Comparison of ENCODE assay signal across 1 cellular context in the genomic region with DNA sequence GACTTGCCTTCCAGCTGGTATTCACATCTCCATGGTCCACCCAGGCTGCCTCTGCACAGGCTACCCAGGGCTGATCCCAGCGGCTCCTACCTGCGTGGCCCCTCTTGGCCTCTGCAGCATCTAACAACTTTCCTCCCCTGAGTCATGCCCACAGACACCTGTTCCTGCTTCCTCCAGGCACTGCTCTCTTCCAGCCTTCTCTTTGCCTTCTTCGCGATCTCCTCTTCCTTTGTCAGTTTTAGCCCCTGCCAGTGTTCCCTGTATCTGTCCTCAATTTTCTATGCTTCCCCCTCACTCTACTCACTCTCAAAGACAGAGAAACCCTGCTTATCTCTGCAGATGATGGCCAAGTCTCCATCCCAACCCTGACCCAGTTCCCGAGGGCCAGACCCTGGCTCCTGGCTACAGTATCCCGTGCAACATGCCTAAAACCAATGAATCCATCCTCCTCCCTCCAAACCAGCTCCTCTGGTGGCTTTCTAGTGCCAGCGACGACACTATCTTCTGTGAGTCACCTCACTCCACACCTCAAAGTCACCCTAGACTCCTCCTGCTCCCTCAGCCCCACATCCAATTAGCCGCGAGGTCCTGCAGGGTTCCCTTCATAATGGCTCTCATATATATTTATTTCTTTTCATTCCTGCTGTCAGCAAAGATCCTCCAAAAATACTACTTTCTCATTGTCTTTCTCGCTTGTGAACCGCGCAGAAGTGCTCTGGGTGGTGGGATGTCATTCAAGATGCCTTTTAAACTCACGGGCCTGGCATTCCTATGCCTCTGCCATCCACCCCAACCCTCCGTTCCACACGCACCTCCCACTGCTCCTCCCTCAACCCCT.
TF ChIP-seq lines count a peak whose summit lies in the region.

No MANE protein-coding gene starts in this region.

TF ChIP-seq in K562, 482 proteins besides CTCF, POLR2A, EP300 and RAD21 (continued from another document and continues in another):
- TF ChIP-seq, protein P1, sequence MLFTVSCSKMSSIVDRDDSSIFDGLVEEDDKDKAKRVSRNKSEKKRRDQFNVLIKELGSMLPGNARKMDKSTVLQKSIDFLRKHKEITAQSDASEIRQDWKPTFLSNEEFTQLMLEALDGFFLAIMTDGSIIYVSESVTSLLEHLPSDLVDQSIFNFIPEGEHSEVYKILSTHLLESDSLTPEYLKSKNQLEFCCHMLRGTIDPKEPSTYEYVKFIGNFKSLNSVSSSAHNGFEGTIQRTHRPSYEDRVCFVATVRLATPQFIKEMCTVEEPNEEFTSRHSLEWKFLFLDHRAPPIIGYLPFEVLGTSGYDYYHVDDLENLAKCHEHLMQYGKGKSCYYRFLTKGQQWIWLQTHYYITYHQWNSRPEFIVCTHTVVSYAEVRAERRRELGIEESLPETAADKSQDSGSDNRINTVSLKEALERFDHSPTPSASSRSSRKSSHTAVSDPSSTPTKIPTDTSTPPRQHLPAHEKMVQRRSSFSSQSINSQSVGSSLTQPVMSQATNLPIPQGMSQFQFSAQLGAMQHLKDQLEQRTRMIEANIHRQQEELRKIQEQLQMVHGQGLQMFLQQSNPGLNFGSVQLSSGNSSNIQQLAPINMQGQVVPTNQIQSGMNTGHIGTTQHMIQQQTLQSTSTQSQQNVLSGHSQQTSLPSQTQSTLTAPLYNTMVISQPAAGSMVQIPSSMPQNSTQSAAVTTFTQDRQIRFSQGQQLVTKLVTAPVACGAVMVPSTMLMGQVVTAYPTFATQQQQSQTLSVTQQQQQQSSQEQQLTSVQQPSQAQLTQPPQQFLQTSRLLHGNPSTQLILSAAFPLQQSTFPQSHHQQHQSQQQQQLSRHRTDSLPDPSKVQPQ (CRISPR knock-in tag; IDR thresholded peaks at IDR 0.05; ENCODE audit: borderline replicate concordance): no peak
- TF ChIP-seq UBTF (IDR thresholded peaks at IDR 0.05; ENCODE audit: borderline replicate concordance in 1 of 2, low read depth in 2 of 2, low read length in 2 of 2) (no peak), ZNF318 (IDR thresholded peaks at IDR 0.05; ENCODE audit: borderline replicate concordance in 1 of 2, low read depth in 1 of 2) (0 out of 4 replicates have a peak, but pooled peaks of 1 of the 2 experiments have one; percentile 10), CBX3 (IDR thresholded peaks at IDR 0.05; ENCODE audit: borderline replicate concordance in 1 of 2, low read length in 2 of 2) (0 out of 3 replicates have a peak, but pooled peaks of 1 of the 2 experiments have one; percentile 4), ELF4 (CRISPR knock-in tag; IDR thresholded peaks at IDR 0.05) (0 out of 2 replicates have a peak, but pooled peaks have one; percentile 7), RBFOX2 (IDR thresholded peaks at IDR 0.05; ENCODE audit: low read depth, low read length) (peak; percentile 58), DPF2 (IDR thresholded peaks at IDR 0.05) (peak; percentile 28; the same call in 1 of the 2 replicates), KDM1A (IDR thresholded peaks at IDR 0.05) (0 out of 4 replicates have a peak, but pooled peaks of 1 of the 2 experiments have one; percentile 2), PYGO2 (tag; IDR thresholded peaks at IDR 0.05) (0 out of 2 replicates have a peak, but pooled peaks have one; percentile 15), POLR2H (tag; IDR thresholded peaks at IDR 0.05; ENCODE audit: low read depth) (peak; percentile 21; the same call in 1 of the 2 replicates), ZNF274 (IDR thresholded peaks at IDR 0.05; ENCODE audit: borderline replicate concordance, low read depth, low read length) (no peak), EHMT2 (IDR thresholded peaks at IDR 0.05) (0 out of 2 replicates have a peak, but pooled peaks have one; percentile 38), SP1 (CRISPR knock-in tag; IDR thresholded peaks at IDR 0.05) (no peak), NFIX (CRISPR knock-in tag; IDR thresholded peaks at IDR 0.05; ENCODE audit: low read depth) (no peak), GTF2E2 (tag; IDR thresholded peaks at IDR 0.05) (peak; percentile 60; the same call in 1 of the 2 replicates), CTBP1 (IDR thresholded peaks at IDR 0.05; ENCODE audit: borderline replicate concordance) (peak; percentile 65; the same call in 1 of the 2 replicates), FOSL1 (tag; conservative IDR thresholded peaks at IDR 0.05) (peak; percentile 94), WHSC1 (IDR thresholded peaks at IDR 0.05; ENCODE audit: low read length) (peak; percentile 48), KLF1 (tag; IDR thresholded peaks at IDR 0.05) (no peak), HEY1 (CRISPR knock-in tag; IDR thresholded peaks at IDR 0.05; ENCODE audit: borderline replicate concordance) (0 out of 2 replicates have a peak, but pooled peaks have one; percentile 52), ZNF311 (CRISPR knock-in tag; IDR thresholded peaks at IDR 0.05) (0 out of 2 replicates have a peak, but pooled peaks have one; percentile 9), CREM (IDR thresholded peaks at IDR 0.05; ENCODE audit: low read depth) (peak; percentile 70), ZNF766 (CRISPR knock-in tag; conservative IDR thresholded peaks at IDR 0.05) (0 out of 2 replicates have a peak, but pooled peaks have one; percentile 12), SMAD1 (IDR thresholded peaks at IDR 0.05; ENCODE audit: low read depth, low read length, partially characterized antibody) (no peak), BHLHE40 (IDR thresholded peaks at IDR 0.05; ENCODE audit: low read length) (0 out of 2 replicates have a peak, but pooled peaks have one; percentile 40)
- TF ChIP-seq, protein P2, sequence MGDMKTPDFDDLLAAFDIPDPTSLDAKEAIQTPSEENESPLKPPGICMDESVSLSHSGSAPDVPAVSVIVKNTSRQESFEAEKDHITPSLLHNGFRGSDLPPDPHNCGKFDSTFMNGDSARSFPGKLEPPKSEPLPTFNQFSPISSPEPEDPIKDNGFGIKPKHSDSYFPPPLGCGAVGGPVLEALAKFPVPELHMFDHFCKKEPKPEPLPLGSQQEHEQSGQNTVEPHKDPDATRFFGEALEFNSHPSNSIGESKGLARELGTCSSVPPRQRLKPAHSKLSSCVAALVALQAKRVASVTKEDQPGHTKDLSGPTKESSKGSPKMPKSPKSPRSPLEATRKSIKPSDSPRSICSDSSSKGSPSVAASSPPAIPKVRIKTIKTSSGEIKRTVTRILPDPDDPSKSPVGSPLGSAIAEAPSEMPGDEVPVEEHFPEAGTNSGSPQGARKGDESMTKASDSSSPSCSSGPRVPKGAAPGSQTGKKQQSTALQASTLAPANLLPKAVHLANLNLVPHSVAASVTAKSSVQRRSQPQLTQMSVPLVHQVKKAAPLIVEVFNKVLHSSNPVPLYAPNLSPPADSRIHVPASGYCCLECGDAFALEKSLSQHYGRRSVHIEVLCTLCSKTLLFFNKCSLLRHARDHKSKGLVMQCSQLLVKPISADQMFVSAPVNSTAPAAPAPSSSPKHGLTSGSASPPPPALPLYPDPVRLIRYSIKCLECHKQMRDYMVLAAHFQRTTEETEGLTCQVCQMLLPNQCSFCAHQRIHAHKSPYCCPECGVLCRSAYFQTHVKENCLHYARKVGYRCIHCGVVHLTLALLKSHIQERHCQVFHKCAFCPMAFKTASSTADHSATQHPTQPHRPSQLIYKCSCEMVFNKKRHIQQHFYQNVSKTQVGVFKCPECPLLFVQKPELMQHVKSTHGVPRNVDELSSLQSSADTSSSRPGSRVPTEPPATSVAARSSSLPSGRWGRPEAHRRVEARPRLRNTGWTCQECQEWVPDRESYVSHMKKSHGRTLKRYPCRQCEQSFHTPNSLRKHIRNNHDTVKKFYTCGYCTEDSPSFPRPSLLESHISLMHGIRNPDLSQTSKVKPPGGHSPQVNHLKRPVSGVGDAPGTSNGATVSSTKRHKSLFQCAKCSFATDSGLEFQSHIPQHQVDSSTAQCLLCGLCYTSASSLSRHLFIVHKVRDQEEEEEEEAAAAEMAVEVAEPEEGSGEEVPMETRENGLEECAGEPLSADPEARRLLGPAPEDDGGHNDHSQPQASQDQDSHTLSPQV (IDR thresholded peaks at IDR 0.05): peak; percentile 72
- TF ChIP-seq, protein P3, sequence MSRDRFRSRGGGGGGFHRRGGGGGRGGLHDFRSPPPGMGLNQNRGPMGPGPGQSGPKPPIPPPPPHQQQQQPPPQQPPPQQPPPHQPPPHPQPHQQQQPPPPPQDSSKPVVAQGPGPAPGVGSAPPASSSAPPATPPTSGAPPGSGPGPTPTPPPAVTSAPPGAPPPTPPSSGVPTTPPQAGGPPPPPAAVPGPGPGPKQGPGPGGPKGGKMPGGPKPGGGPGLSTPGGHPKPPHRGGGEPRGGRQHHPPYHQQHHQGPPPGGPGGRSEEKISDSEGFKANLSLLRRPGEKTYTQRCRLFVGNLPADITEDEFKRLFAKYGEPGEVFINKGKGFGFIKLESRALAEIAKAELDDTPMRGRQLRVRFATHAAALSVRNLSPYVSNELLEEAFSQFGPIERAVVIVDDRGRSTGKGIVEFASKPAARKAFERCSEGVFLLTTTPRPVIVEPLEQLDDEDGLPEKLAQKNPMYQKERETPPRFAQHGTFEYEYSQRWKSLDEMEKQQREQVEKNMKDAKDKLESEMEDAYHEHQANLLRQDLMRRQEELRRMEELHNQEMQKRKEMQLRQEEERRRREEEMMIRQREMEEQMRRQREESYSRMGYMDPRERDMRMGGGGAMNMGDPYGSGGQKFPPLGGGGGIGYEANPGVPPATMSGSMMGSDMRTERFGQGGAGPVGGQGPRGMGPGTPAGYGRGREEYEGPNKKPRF (IDR thresholded peaks at IDR 0.05; ENCODE audit: low read depth, low read length): no peak
- TF ChIP-seq, protein P4, sequence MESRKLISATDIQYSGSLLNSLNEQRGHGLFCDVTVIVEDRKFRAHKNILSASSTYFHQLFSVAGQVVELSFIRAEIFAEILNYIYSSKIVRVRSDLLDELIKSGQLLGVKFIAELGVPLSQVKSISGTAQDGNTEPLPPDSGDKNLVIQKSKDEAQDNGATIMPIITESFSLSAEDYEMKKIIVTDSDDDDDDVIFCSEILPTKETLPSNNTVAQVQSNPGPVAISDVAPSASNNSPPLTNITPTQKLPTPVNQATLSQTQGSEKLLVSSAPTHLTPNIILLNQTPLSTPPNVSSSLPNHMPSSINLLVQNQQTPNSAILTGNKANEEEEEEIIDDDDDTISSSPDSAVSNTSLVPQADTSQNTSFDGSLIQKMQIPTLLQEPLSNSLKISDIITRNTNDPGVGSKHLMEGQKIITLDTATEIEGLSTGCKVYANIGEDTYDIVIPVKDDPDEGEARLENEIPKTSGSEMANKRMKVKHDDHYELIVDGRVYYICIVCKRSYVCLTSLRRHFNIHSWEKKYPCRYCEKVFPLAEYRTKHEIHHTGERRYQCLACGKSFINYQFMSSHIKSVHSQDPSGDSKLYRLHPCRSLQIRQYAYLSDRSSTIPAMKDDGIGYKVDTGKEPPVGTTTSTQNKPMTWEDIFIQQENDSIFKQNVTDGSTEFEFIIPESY (CRISPR knock-in tag; IDR thresholded peaks at IDR 0.05): 0 out of 2 replicates have a peak, but pooled peaks have one; percentile 10
